8 cellular contexts compared by ENCODE assay signal in the genomic region with DNA sequence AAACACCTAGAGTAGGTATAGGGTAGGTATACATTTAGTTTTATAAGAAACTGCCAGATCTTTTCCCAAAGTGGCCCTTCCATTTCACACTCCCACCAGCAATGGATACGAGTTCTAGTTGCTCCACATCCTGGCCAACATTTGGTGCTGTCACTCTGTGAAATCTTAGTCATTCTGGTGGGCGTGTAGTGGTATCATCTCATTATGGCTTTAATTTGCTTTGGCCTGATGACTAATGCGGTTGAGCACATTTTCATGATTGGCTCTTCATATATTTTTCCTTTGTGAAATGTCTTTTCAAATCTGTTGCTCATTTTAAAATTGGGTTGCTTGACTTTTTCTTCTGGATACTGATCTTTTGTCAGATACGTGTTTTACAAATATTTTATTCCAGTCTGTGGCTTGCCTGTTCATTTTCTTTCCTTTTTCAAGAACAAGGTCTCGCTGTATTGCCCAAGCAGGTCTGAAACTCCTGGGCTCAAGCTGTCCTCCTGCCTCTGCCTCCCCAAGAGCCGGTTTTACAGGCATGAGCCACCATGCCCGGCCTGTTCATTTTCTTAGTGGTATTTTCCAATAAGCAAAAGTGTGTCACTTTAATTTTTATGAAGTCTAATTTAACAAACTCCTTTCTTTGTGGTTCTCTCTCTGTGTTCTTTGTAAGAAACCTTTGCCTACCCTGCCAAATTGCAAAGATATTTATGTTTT.
A peak's percentile ranks its signal among the peaks of the same experiment; 100 is the strongest.
DNase-seq lines count a peak whose midpoint lies in the region; ATAC-seq, FAIRE-seq and TF ChIP-seq lines count a peak whose summit lies in the region.

No MANE protein-coding gene starts in this region.

- peaks cover 5% of the 10 kb centered on the region for H3K9me1 ChIP-seq in keratinocyte (ENCODE audit: control insufficient read depth, extremely low read depth, insufficient read depth, low read length)

- peaks cover 3 to 4% of the 10 kb centered on the region in 2 donors for H3K9me3 Mint-ChIP-seq in activated T-cell treated with anti-CD3 and anti-CD28 coated beads, Interleukin-2, amount 50 U/mL, for 72 hours

- CTCF ChIA-PET in A673 (lab: Charles Lee) = interaction anchor here (0.6 kb wide), 1 partner anchor 133 kb away, joined by 3 read pairs; no protein-coding TSS in a partner anchor

- peaks cover 4 to 10% of the 10 kb centered on the region in 2 donors for H3K36me3 Mint-ChIP-seq in activated T-cell treated with anti-CD3 and anti-CD28 coated beads, Interleukin-2, amount 50 U/mL, for 72 hours (ENCODE audit: insufficient read depth in 2 of 2)

- peaks cover 43% of the 10 kb centered on the region for H4K20me1 ChIP-seq in keratinocyte (ENCODE audit: control insufficient read depth, extremely low read depth, insufficient read depth, low read length)

- H2AFZ ChIP-seq in keratinocyte (ENCODE audit: control insufficient read depth, low read length) = no peak overlapping the region

- H3K27ac ChIP-seq in A673 (ENCODE audit: low read depth, low read length, poor library complexity, severe bottlenecking) (no peak overlapping the region), keratinocyte (ENCODE audit: control insufficient read depth, insufficient read depth, low read length) (peak overlapping the region; percentile 65)

- H3K36me3 ChIP-seq in A673 (ENCODE audit: insufficient read depth, low read length, poor library complexity, severe bottlenecking) (no peaks in the 10 kb centered on the region), keratinocyte (ENCODE audit: control insufficient read depth in 2 of 2, extremely low read depth in 1 of 2, insufficient read depth in 2 of 2, low read length in 2 of 2) (peaks cover 4 to 10% of the 10 kb centered on the region in 2 experiments)

- dilution Hi-C loops in keratinocyte (cut with MboI; ENCODE audit: extremely low pct_ligation_motif_present, low sequenced_read_pairs) = no loop called here

- peak overlapping the region; percentile 18 for H3K9ac ChIP-seq in keratinocyte (ENCODE audit: control insufficient read depth, extremely low read depth, insufficient read depth, low read length)

- POLR2A ChIA-PET in A673 (lab: Charles Lee; ENCODE audit: low non-redundant PET) = no interaction called here

- no peak for FAIRE-seq in keratinocyte (lab: Jason Lieb, UNC)

- H3K4me3 ChIP-seq in A673 (ENCODE audit: low read depth, low read length, poor library complexity, severe bottlenecking) = no peak overlapping the region
- H3K4me3 ChIP-seq in keratinocyte (ENCODE audit: control insufficient read depth in 2 of 3, extremely low read depth in 1 of 3, insufficient read depth in 2 of 3, low read depth in 1 of 3, low read length in 3 of 3) = peak overlapping the region in 1 of 3 experiments; percentile 29

- TF ChIP-seq CTCF in A673 (conservative IDR thresholded peaks at IDR 0.05; ENCODE audit: low read depth, low read length) = no peak
- no peak for TF ChIP-seq CTCF in keratinocyte (optimal IDR thresholded peaks at IDR 0.05 in 1 of 3, IDR thresholded peaks at IDR 0.05 in 1 of 3, conservative IDR thresholded peaks at IDR 0.05 in 1 of 3; ENCODE audit: extremely low read depth in 1 of 3, insufficient read depth in 2 of 3, low read length in 3 of 3)

- H3K27me3 Mint-ChIP-seq in activated T-cell treated with anti-CD3 and anti-CD28 coated beads, Interleukin-2, amount 50 U/mL, for 72 hours (ENCODE audit: low read depth) = no peaks in the 10 kb centered on the region

- BruUV-seq in A673 (replicated peaks; lab: Mats Ljungman, UMichigan) = no TSS peak

- H3K4me3 Mint-ChIP-seq in activated T-cell treated with anti-CD3 and anti-CD28 coated beads, Interleukin-2, amount 50 U/mL, for 72 hours = peak overlapping the region; percentile 73 to 92

- intact Hi-C loops in A673 (cut with micrococcal nuclease; ENCODE audit: unreplicated experiment) = loop anchor here (5.0 to 10.0 kb wide), 3 partner anchors 39 to 102 kb away; no protein-coding TSS in a partner anchor

- H3K4me2 ChIP-seq in keratinocyte (ENCODE audit: control insufficient read depth, extremely low read depth, insufficient read depth, low read depth, low read length) = peak overlapping the region; percentile 52

- H3K4me1 Mint-ChIP-seq in activated T-cell treated with anti-CD3 and anti-CD28 coated beads, Interleukin-2, amount 50 U/mL, for 72 hours (ENCODE audit: low read depth) = peaks cover 42% of the 10 kb centered on the region

- peak; percentile 64 for DNase-seq in A673 (ENCODE audit: low spot score)
- DNase-seq in HT-29 (ENCODE audit: low spot score) = peak; percentile 52
- DNase-seq in activated T-cell treated with anti-CD3 and anti-CD28 coated beads, Interleukin-2, amount 50 U/mL, for 72 hours = peak; percentile 60 to 65
- no peak for DNase-seq in keratinocyte (ENCODE audit: low read depth, low spot score)
- DNase-seq in Ammon's horn (ENCODE audit: low spot score) = no peak
- DNase-seq in cerebellar cortex (ENCODE audit: low spot score) = no peak

- peak; percentile 65 to 72 for ATAC-seq in activated T-cell treated with anti-CD3 and anti-CD28 coated beads, Interleukin-2, amount 50 U/mL, for 72 hours (replicated peaks in 1 of 2)
- ATAC-seq in HG03025 (IDR thresholded peaks at IDR 0.05; ENCODE audit: low FRiP score, unreplicated experiment) = no peak
- ATAC-seq in GM21737 (IDR thresholded peaks at IDR 0.05; ENCODE audit: unreplicated experiment) = no peak

- H3K27ac Mint-ChIP-seq in activated T-cell treated with anti-CD3 and anti-CD28 coated beads, Interleukin-2, amount 50 U/mL, for 72 hours = peak overlapping the region; percentile 58

- H3K79me2 ChIP-seq in keratinocyte (ENCODE audit: control insufficient read depth, insufficient read depth, low read length) = peaks cover 92% of the 10 kb centered on the region

- H3K27me3 ChIP-seq in A673 (replicated peaks; ENCODE audit: insufficient read depth, low read depth, low read length, poor library complexity) (no peaks in the 10 kb centered on the region), keratinocyte (ENCODE audit: control insufficient read depth, extremely low read depth, insufficient read depth, low read length) (no peaks in the 10 kb centered on the region)

- H3K4me1 ChIP-seq in A673 (ENCODE audit: insufficient read depth, low read length, poor library complexity, severe bottlenecking) = peaks cover 8% of the 10 kb centered on the region
- H3K4me1 ChIP-seq in keratinocyte (ENCODE audit: control insufficient read depth, extremely low read depth, insufficient read depth, low read length) = peaks cover 39% of the 10 kb centered on the region

- H3K9me3 ChIP-seq in A673 (ENCODE audit: low read depth, low read length, poor library complexity, severe bottlenecking) (peaks cover 17% of the 10 kb centered on the region), keratinocyte (ENCODE audit: control insufficient read depth, low read depth, low read length) (no peaks in the 10 kb centered on the region)

Comparison
In these comparisons a context has a peak if more than half of its experiments do, and no peak if none do; other contexts are left out.
1. DNase-seq: peak in A673 (single experiment), HT-29 (single experiment) and activated T-cell treated with anti-CD3 and anti-CD28 coated beads, Interleukin-2, amount 50 U/mL, for 72 hours (2 of 2); none in keratinocyte (single experiment), Ammon's horn (single experiment) and cerebellar cortex (single experiment).
2. ATAC-seq: peak in activated T-cell treated with anti-CD3 and anti-CD28 coated beads, Interleukin-2, amount 50 U/mL, for 72 hours (2 of 2); none in HG03025 (single experiment) and GM21737 (single experiment).